ENCODE assay signal across 15 cellular contexts in genomic region chr22:47602732-47603131, GRCh38.
A peak's percentile ranks its signal among the peaks of the same experiment; 100 is the strongest.
DNase-seq lines count a peak whose midpoint lies in the region; ATAC-seq and TF ChIP-seq lines count a peak whose summit lies in the region.
"Had no signal": no experiment of that assay in that cellular context is flagged by ENCODE, and none has a peak within 500 bp of the region (broad histone marks: within the 10 kb centered on the region; RNA-seq: fewer than 3 reads in every experiment).

No MANE protein-coding gene starts in this region.

- no peaks in the 10 kb centered on the region for H3K27me3 Mint-ChIP-seq in activated CD8-positive, alpha-beta memory T cell treated with anti-CD3 and anti-CD28 coated beads, Interleukin-2, amount 10 ng/mL, durations not matched to agents 7 days and 5 days

- no peak for ATAC-seq in activated CD8-positive, alpha-beta memory T cell treated with anti-CD3 and anti-CD28 coated beads, Interleukin-2, amount 10 ng/mL, durations not matched to agents 7 days and 5 days
- no peak for ATAC-seq in GM18907 (IDR thresholded peaks at IDR 0.05; ENCODE audit: unreplicated experiment)
- ATAC-seq: GM12878, HCT116 had no signal

- no peaks in the 10 kb centered on the region for H3K9me3 Mint-ChIP-seq in activated CD8-positive, alpha-beta memory T cell treated with anti-CD3 and anti-CD28 coated beads, Interleukin-2, amount 10 ng/mL, durations not matched to agents 7 days and 5 days (ENCODE audit: low read depth)

- H3K4me1 Mint-ChIP-seq in activated CD8-positive, alpha-beta memory T cell treated with anti-CD3 and anti-CD28 coated beads, Interleukin-2, amount 10 ng/mL, durations not matched to agents 7 days and 5 days = no peaks in the 10 kb centered on the region
- H3K4me1 Mint-ChIP-seq: CD4-positive, CD25-positive, alpha-beta regulatory T cell had no signal

- H3K27ac ChIP-seq in stomach = no peak overlapping the region
- H3K27ac ChIP-seq: BLaER1 treated with 17β-estradiol and CSF1 and Interleukin-3, amounts not matched to agents 10 nM and 100 nM; GM23248 had no signal

- intact Hi-C loops in stomach (cut with DNase I; ENCODE audit: low total_unique reads) = no loop called here

- TF ChIP-seq POLR2A in stomach (IDR thresholded peaks at IDR 0.05) = no peak

- TF ChIP-seq EP300 in stomach (IDR thresholded peaks at IDR 0.05) = no peak

- no peak overlapping the region for H3K27ac Mint-ChIP-seq in activated CD8-positive, alpha-beta memory T cell treated with anti-CD3 and anti-CD28 coated beads, Interleukin-2, amount 10 ng/mL, durations not matched to agents 7 days and 5 days
- H3K27ac Mint-ChIP-seq: CD4-positive, CD25-positive, alpha-beta regulatory T cell had no signal

- no peak overlapping the region for H3K4me3 Mint-ChIP-seq in activated CD8-positive, alpha-beta memory T cell treated with anti-CD3 and anti-CD28 coated beads, Interleukin-2, amount 10 ng/mL, durations not matched to agents 7 days and 5 days
- H3K4me3 Mint-ChIP-seq: CD4-positive, CD25-positive, alpha-beta regulatory T cell had no signal

- TF ChIP-seq CTCF in stomach (IDR thresholded peaks at IDR 0.05) = no peak

- DNase-seq in activated CD8-positive, alpha-beta memory T cell treated with anti-CD3 and anti-CD28 coated beads, Interleukin-2, amount 50 U/mL, for 48 hours = peak; percentile 6
- DNase-seq in activated CD8-positive, alpha-beta memory T cell treated with anti-CD3 and anti-CD28 coated beads, Interleukin-2, amount 10 ng/mL, durations not matched to agents 7 days and 5 days = no peak
- DNase-seq in mesenteric fat pad (ENCODE audit: low spot score) (peak; percentile 41), stomach (peak; percentile 4), HT-29 (ENCODE audit: low spot score) (no peak), OCI-M1 (lab: John Stamatoyannopoulos, UW) (no peak)
- DNase-seq: 8988T; Calu3; CD4-positive, CD25-positive, alpha-beta regulatory T cell; DMS 273 treated with DMSO at 0.1 percent for 48 hours; GM23248 had no signal

- 87 to 97% (median 90%) methylated on average over 3 of the region's 3 CpGs for WGBS in stomach, 5 donors

- CTCF ChIA-PET in activated CD8-positive, alpha-beta memory T cell treated with anti-CD3 and anti-CD28 coated beads, Interleukin-2, amount 10 ng/mL, durations not matched to agents 7 days and 5 days (lab: Charles Lee) = no interaction called here

- peaks cover 0 to 49% (median 0%) of the 10 kb centered on the region in 3 donors for H3K27me3 ChIP-seq in stomach
- H3K27me3 ChIP-seq: BLaER1 treated with 17β-estradiol and CSF1 and Interleukin-3, amounts not matched to agents 10 nM and 100 nM had no signal

- no peaks in the 10 kb centered on the region for H3K36me3 Mint-ChIP-seq in activated CD8-positive, alpha-beta memory T cell treated with anti-CD3 and anti-CD28 coated beads, Interleukin-2, amount 10 ng/mL, durations not matched to agents 7 days and 5 days
- H3K36me3 Mint-ChIP-seq: CD4-positive, CD25-positive, alpha-beta regulatory T cell had no signal

- peaks cover 0 to 6% (median 3%) of the 10 kb centered on the region in 4 donors for H3K9me3 ChIP-seq in stomach

- H3K4me1 ChIP-seq in stomach = no peaks in the 10 kb centered on the region
- H3K4me1 ChIP-seq: BLaER1 treated with 17β-estradiol and CSF1 and Interleukin-3, amounts not matched to agents 10 nM and 100 nM had no signal

- no peak overlapping the region for H3K4me3 ChIP-seq in stomach
- H3K4me3 ChIP-seq: BLaER1 treated with 17β-estradiol and CSF1 and Interleukin-3, amounts not matched to agents 10 nM and 100 nM; GM12878; GM23248 had no signal

- H3K36me3 ChIP-seq in stomach = no peaks in the 10 kb centered on the region
- H3K36me3 ChIP-seq: BLaER1 treated with 17β-estradiol and CSF1 and Interleukin-3, amounts not matched to agents 10 nM and 100 nM had no signal

Comparison
In these comparisons a context has a peak if more than half of its experiments do, and no peak if none do; other contexts are left out.
1. DNase-seq: peak in activated CD8-positive, alpha-beta memory T cell treated with anti-CD3 and anti-CD28 coated beads, Interleukin-2, amount 50 U/mL, for 48 hours (single experiment), mesenteric fat pad (single experiment) and stomach (single experiment); none in activated CD8-positive, alpha-beta memory T cell treated with anti-CD3 and anti-CD28 coated beads, Interleukin-2, amount 10 ng/mL, durations not matched to agents 7 days and 5 days (single experiment), HT-29 (single experiment) and OCI-M1 (single experiment).